Comparison of ENCODE assay signal across 1 cellular context in the genomic region with DNA sequence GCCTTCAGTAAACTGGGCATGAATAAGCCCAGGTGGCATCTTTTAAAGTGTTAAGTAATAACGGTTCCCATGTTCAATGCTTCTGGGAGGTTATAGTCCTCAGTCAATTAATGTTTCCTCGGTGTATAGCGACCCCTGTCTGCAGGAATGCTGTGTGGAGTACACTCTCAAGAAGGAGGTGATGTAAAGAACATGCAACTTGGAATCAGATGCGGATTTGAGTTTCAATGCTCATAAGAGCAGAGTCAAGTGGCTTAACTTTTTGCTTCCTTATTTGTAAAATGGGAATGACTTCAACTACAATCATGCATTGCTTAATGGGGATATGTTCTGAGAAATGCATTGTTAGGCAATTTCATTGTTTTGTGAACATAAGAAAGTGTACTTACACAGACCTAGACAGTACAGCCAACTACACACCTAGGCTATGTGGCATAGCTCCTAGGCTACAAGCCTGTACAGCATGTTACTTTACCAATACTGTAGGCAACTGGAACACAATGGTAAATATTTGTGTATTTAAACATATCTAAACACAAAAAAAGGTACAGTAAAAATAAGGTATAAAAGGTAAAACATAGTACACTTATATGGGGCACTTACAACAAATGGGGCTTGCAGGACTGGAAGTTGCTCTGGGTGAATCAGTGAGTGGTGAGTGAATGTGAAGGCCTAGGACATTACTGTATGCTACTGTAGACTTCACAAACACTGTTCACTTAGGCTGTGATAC.
TF ChIP-seq lines count a peak whose summit lies in the region.

No MANE protein-coding gene starts in this region.

TF ChIP-seq in K562, 482 proteins besides CTCF, POLR2A, EP300 and RAD21 (continued from another document and continues in another):
- TF ChIP-seq, protein P1, sequence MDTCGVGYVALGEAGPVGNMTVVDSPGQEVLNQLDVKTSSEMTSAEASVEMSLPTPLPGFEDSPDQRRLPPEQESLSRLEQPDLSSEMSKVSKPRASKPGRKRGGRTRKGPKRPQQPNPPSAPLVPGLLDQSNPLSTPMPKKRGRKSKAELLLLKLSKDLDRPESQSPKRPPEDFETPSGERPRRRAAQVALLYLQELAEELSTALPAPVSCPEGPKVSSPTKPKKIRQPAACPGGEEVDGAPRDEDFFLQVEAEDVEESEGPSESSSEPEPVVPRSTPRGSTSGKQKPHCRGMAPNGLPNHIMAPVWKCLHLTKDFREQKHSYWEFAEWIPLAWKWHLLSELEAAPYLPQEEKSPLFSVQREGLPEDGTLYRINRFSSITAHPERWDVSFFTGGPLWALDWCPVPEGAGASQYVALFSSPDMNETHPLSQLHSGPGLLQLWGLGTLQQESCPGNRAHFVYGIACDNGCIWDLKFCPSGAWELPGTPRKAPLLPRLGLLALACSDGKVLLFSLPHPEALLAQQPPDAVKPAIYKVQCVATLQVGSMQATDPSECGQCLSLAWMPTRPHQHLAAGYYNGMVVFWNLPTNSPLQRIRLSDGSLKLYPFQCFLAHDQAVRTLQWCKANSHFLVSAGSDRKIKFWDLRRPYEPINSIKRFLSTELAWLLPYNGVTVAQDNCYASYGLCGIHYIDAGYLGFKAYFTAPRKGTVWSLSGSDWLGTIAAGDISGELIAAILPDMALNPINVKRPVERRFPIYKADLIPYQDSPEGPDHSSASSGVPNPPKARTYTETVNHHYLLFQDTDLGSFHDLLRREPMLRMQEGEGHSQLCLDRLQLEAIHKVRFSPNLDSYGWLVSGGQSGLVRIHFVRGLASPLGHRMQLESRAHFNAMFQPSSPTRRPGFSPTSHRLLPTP (IDR thresholded peaks at IDR 0.05; ENCODE audit: borderline replicate concordance, extremely low read depth, insufficient read length) = no peak
- TF ChIP-seq MCM2 (IDR thresholded peaks at IDR 0.05; ENCODE audit: low read depth) = no peak
- no peak for TF ChIP-seq BCL6 (CRISPR knock-in tag; IDR thresholded peaks at IDR 0.05)
- TF ChIP-seq CBFB (CRISPR knock-in tag; IDR thresholded peaks at IDR 0.05) = no peak
- no peak; a peak in 1 of 4 replicates for TF ChIP-seq NRF1 (conservative IDR thresholded peaks at IDR 0.05 in 1 of 2, IDR thresholded peaks at IDR 0.05 in 1 of 2)
- no peak for TF ChIP-seq NR4A1 (CRISPR knock-in tag; IDR thresholded peaks at IDR 0.05)
- TF ChIP-seq NR4A1 (tag; IDR thresholded peaks at IDR 0.05) = 0 out of 2 replicates have a peak, but pooled peaks have one; percentile 21
- TF ChIP-seq DIDO1 (tag; IDR thresholded peaks at IDR 0.05; ENCODE audit: low read depth) = no peak
- TF ChIP-seq SOX6 (IDR thresholded peaks at IDR 0.05) = peak; percentile 63; the same call in 1 of the 2 replicates
- TF ChIP-seq COPS2 (conservative IDR thresholded peaks at IDR 0.05) = no peak
- TF ChIP-seq FOS (IDR thresholded peaks at IDR 0.05; ENCODE audit: extremely low read depth, insufficient read length) = no peak
- TF ChIP-seq, protein P2, sequence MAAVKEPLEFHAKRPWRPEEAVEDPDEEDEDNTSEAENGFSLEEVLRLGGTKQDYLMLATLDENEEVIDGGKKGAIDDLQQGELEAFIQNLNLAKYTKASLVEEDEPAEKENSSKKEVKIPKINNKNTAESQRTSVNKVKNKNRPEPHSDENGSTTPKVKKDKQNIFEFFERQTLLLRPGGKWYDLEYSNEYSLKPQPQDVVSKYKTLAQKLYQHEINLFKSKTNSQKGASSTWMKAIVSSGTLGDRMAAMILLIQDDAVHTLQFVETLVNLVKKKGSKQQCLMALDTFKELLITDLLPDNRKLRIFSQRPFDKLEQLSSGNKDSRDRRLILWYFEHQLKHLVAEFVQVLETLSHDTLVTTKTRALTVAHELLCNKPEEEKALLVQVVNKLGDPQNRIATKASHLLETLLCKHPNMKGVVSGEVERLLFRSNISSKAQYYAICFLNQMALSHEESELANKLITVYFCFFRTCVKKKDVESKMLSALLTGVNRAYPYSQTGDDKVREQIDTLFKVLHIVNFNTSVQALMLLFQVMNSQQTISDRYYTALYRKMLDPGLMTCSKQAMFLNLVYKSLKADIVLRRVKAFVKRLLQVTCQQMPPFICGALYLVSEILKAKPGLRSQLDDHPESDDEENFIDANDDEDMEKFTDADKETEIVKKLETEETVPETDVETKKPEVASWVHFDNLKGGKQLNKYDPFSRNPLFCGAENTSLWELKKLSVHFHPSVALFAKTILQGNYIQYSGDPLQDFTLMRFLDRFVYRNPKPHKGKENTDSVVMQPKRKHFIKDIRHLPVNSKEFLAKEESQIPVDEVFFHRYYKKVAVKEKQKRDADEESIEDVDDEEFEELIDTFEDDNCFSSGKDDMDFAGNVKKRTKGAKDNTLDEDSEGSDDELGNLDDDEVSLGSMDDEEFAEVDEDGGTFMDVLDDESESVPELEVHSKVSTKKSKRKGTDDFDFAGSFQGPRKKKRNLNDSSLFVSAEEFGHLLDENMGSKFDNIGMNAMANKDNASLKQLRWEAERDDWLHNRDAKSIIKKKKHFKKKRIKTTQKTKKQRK (IDR thresholded peaks at IDR 0.05; ENCODE audit: borderline replicate concordance, low read depth, low read length) = no peak
- TF ChIP-seq ERF (CRISPR knock-in tag; IDR thresholded peaks at IDR 0.05) = no peak
- TF ChIP-seq, protein P3, sequence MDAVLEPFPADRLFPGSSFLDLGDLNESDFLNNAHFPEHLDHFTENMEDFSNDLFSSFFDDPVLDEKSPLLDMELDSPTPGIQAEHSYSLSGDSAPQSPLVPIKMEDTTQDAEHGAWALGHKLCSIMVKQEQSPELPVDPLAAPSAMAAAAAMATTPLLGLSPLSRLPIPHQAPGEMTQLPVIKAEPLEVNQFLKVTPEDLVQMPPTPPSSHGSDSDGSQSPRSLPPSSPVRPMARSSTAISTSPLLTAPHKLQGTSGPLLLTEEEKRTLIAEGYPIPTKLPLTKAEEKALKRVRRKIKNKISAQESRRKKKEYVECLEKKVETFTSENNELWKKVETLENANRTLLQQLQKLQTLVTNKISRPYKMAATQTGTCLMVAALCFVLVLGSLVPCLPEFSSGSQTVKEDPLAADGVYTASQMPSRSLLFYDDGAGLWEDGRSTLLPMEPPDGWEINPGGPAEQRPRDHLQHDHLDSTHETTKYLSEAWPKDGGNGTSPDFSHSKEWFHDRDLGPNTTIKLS (IDR thresholded peaks at IDR 0.05; ENCODE audit: borderline replicate concordance, low read depth) = peak; percentile 35; the same call in 1 of the 2 replicates
- no peak for TF ChIP-seq PYGO2 (tag; IDR thresholded peaks at IDR 0.05)
- TF ChIP-seq, protein P4, sequence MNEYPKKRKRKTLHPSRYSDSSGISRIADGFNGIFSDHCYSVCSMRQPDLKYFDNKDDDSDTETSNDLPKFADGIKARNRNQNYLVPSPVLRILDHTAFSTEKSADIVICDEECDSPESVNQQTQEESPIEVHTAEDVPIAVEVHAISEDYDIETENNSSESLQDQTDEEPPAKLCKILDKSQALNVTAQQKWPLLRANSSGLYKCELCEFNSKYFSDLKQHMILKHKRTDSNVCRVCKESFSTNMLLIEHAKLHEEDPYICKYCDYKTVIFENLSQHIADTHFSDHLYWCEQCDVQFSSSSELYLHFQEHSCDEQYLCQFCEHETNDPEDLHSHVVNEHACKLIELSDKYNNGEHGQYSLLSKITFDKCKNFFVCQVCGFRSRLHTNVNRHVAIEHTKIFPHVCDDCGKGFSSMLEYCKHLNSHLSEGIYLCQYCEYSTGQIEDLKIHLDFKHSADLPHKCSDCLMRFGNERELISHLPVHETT (CRISPR knock-in tag; conservative IDR thresholded peaks at IDR 0.05 in 1 of 2, IDR thresholded peaks at IDR 0.05 in 1 of 2) = no peak
- 0 out of 2 replicates have a peak, but pooled peaks have one; percentile 21 for TF ChIP-seq RBFOX2 (IDR thresholded peaks at IDR 0.05; ENCODE audit: low read depth, low read length)
- no peak for TF ChIP-seq GABPB1 (CRISPR knock-in tag; IDR thresholded peaks at IDR 0.05)
- no peak for TF ChIP-seq TCF3 (CRISPR knock-in tag; IDR thresholded peaks at IDR 0.05)
- TF ChIP-seq SRF (CRISPR knock-in tag; IDR thresholded peaks at IDR 0.05) = no peak
- TF ChIP-seq, protein P5, sequence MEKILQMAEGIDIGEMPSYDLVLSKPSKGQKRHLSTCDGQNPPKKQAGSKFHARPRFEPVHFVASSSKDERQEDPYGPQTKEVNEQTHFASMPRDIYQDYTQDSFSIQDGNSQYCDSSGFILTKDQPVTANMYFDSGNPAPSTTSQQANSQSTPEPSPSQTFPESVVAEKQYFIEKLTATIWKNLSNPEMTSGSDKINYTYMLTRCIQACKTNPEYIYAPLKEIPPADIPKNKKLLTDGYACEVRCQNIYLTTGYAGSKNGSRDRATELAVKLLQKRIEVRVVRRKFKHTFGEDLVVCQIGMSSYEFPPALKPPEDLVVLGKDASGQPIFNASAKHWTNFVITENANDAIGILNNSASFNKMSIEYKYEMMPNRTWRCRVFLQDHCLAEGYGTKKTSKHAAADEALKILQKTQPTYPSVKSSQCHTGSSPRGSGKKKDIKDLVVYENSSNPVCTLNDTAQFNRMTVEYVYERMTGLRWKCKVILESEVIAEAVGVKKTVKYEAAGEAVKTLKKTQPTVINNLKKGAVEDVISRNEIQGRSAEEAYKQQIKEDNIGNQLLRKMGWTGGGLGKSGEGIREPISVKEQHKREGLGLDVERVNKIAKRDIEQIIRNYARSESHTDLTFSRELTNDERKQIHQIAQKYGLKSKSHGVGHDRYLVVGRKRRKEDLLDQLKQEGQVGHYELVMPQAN (IDR thresholded peaks at IDR 0.05; ENCODE audit: borderline replicate concordance) = no peak
- TF ChIP-seq, protein P6, sequence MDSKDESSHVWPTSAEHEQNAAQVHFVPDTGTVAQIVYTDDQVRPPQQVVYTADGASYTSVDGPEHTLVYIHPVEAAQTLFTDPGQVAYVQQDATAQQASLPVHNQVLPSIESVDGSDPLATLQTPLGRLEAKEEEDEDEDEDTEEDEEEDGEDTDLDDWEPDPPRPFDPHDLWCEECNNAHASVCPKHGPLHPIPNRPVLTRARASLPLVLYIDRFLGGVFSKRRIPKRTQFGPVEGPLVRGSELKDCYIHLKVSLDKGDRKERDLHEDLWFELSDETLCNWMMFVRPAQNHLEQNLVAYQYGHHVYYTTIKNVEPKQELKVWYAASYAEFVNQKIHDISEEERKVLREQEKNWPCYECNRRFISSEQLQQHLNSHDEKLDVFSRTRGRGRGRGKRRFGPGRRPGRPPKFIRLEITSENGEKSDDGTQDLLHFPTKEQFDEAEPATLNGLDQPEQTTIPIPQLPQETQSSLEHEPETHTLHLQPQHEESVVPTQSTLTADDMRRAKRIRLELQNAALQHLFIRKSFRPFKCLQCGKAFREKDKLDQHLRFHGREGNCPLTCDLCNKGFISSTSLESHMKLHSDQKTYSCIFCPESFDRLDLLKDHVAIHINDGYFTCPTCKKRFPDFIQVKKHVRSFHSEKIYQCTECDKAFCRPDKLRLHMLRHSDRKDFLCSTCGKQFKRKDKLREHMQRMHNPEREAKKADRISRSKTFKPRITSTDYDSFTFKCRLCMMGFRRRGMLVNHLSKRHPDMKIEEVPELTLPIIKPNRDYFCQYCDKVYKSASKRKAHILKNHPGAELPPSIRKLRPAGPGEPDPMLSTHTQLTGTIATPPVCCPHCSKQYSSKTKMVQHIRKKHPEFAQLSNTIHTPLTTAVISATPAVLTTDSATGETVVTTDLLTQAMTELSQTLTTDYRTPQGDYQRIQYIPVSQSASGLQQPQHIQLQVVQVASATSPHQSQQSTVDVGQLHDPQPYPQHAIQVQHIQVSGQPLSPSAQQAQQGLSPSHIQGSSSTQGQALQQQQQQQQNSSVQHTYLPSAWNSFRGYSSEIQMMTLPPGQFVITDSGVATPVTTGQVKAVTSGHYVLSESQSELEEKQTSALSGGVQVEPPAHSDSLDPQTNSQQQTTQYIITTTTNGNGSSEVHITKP (IDR thresholded peaks at IDR 0.05; ENCODE audit: partially characterized antibody) = no peak
- TF ChIP-seq, protein P7, sequence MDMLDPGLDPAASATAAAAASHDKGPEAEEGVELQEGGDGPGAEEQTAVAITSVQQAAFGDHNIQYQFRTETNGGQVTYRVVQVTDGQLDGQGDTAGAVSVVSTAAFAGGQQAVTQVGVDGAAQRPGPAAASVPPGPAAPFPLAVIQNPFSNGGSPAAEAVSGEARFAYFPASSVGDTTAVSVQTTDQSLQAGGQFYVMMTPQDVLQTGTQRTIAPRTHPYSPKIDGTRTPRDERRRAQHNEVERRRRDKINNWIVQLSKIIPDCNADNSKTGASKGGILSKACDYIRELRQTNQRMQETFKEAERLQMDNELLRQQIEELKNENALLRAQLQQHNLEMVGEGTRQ (CRISPR knock-in tag; IDR thresholded peaks at IDR 0.05) = no peak
- TF ChIP-seq DPF2 (IDR thresholded peaks at IDR 0.05) = peak; percentile 44; the same call in 1 of the 2 replicates
- TF ChIP-seq KAT2B (IDR thresholded peaks at IDR 0.05; ENCODE audit: low read depth, low read length) = no peak
- no peak for TF ChIP-seq ZKSCAN1 (IDR thresholded peaks at IDR 0.05; ENCODE audit: low read depth, low read length)
- no peak for TF ChIP-seq U2AF1 (optimal IDR thresholded peaks at IDR 0.05; ENCODE audit: low read depth, low read length)
- peak; percentile 44; the same call in 1 of the 2 replicates for TF ChIP-seq FOXJ2 (tag; IDR thresholded peaks at IDR 0.05)
- no peak for TF ChIP-seq MED1 (CRISPR knock-in tag; IDR thresholded peaks at IDR 0.05; ENCODE audit: borderline replicate concordance)
- peak; percentile 40; the same call in 1 of the 2 replicates for TF ChIP-seq JUN (IDR thresholded peaks at IDR 0.05; ENCODE audit: borderline replicate concordance, low read depth, low read length)
- TF ChIP-seq JUN (CRISPR knock-in tag; IDR thresholded peaks at IDR 0.05; ENCODE audit: borderline replicate concordance) = no peak
- TF ChIP-seq DNMT1 (IDR thresholded peaks at IDR 0.05) = no peak
- no peak for TF ChIP-seq RNF2 (IDR thresholded peaks at IDR 0.05)
- TF ChIP-seq, protein P8, sequence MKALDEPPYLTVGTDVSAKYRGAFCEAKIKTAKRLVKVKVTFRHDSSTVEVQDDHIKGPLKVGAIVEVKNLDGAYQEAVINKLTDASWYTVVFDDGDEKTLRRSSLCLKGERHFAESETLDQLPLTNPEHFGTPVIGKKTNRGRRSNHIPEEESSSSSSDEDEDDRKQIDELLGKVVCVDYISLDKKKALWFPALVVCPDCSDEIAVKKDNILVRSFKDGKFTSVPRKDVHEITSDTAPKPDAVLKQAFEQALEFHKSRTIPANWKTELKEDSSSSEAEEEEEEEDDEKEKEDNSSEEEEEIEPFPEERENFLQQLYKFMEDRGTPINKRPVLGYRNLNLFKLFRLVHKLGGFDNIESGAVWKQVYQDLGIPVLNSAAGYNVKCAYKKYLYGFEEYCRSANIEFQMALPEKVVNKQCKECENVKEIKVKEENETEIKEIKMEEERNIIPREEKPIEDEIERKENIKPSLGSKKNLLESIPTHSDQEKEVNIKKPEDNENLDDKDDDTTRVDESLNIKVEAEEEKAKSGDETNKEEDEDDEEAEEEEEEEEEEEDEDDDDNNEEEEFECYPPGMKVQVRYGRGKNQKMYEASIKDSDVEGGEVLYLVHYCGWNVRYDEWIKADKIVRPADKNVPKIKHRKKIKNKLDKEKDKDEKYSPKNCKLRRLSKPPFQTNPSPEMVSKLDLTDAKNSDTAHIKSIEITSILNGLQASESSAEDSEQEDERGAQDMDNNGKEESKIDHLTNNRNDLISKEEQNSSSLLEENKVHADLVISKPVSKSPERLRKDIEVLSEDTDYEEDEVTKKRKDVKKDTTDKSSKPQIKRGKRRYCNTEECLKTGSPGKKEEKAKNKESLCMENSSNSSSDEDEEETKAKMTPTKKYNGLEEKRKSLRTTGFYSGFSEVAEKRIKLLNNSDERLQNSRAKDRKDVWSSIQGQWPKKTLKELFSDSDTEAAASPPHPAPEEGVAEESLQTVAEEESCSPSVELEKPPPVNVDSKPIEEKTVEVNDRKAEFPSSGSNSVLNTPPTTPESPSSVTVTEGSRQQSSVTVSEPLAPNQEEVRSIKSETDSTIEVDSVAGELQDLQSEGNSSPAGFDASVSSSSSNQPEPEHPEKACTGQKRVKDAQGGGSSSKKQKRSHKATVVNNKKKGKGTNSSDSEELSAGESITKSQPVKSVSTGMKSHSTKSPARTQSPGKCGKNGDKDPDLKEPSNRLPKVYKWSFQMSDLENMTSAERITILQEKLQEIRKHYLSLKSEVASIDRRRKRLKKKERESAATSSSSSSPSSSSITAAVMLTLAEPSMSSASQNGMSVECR (CRISPR knock-in tag; IDR thresholded peaks at IDR 0.05) = no peak
- no peak for TF ChIP-seq ZNF551 (CRISPR knock-in tag; IDR thresholded peaks at IDR 0.05)
